ENCODE assay signal across 35 cellular contexts in the genomic region with DNA sequence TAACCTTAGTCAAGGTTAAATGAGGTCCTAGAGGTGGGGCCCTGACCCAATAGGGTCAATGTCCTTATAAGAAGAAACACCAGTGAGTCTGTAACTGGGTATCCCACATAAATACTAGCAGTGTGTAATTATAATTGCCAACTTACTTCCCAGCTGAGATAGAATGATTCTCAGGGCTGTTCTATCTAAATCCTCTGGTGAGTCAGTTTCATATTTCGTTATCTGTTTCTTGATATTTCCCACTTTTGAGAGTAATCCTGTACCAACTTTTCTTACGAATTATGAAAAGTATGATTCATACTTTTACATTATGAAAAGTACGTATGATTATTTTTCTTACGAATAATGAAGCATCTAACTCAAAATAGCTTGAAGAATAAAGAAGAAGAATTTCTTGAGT.
"Had no signal": no experiment of that assay in that cellular context is flagged by ENCODE, and none has a peak within 500 bp of the region (broad histone marks: within the 10 kb centered on the region; RNA-seq: fewer than 3 reads in every experiment).

No MANE protein-coding gene starts in this region.

- H3K27ac Mint-ChIP-seq: activated CD4-positive, alpha-beta memory T cell treated with anti-CD3 and anti-CD28 coated beads, Interleukin-2, amount 10 ng/mL, durations not matched to agents 7 days and 5 days; activated CD8-positive, alpha-beta memory T cell treated with anti-CD3 and anti-CD28 coated beads, Interleukin-2, amount 10 ng/mL, durations not matched to agents 7 days and 5 days; activated naive CD4-positive, alpha-beta T cell treated with anti-CD3 and anti-CD28 coated beads, Interleukin-2, amount 10 ng/mL, durations not matched to agents 7 days and 5 days; activated naive CD8-positive, alpha-beta T cell had no signal

- H3K27ac ChIP-seq: ascending aorta, body of pancreas, SJCRH30, SK-N-MC, WERI-Rb-1 had no signal

- H3K4me3 Mint-ChIP-seq: activated CD4-positive, alpha-beta memory T cell treated with anti-CD3 and anti-CD28 coated beads, Interleukin-2, amount 10 ng/mL, durations not matched to agents 7 days and 5 days; activated CD8-positive, alpha-beta memory T cell treated with anti-CD3 and anti-CD28 coated beads, Interleukin-2, amount 10 ng/mL, durations not matched to agents 7 days and 5 days; activated naive CD4-positive, alpha-beta T cell treated with anti-CD3 and anti-CD28 coated beads, Interleukin-2, amount 10 ng/mL, durations not matched to agents 7 days and 5 days; activated naive CD8-positive, alpha-beta T cell had no signal

- H3K27me3 Mint-ChIP-seq: activated CD4-positive, alpha-beta memory T cell treated with anti-CD3 and anti-CD28 coated beads, Interleukin-2, amount 10 ng/mL, durations not matched to agents 7 days and 5 days; activated CD8-positive, alpha-beta memory T cell treated with anti-CD3 and anti-CD28 coated beads, Interleukin-2, amount 10 ng/mL, durations not matched to agents 7 days and 5 days; activated naive CD4-positive, alpha-beta T cell treated with anti-CD3 and anti-CD28 coated beads, Interleukin-2, amount 10 ng/mL, durations not matched to agents 7 days and 5 days had no signal

- H3K36me3 ChIP-seq: ascending aorta, MG63, SJCRH30, WERI-Rb-1 had no signal

- H3K36me3 Mint-ChIP-seq: activated CD8-positive, alpha-beta memory T cell treated with anti-CD3 and anti-CD28 coated beads, Interleukin-2, amount 10 ng/mL, durations not matched to agents 7 days and 5 days; activated naive CD4-positive, alpha-beta T cell treated with anti-CD3 and anti-CD28 coated beads, Interleukin-2, amount 10 ng/mL, durations not matched to agents 7 days and 5 days; activated naive CD8-positive, alpha-beta T cell had no signal

- H3K9me3 ChIP-seq: ascending aorta, body of pancreas, MG63, SJCRH30 had no signal

- H3K27me3 ChIP-seq: ascending aorta, body of pancreas, MG63, SJCRH30 had no signal

- H3K4me1 ChIP-seq: ascending aorta, body of pancreas, SJCRH30 had no signal

- H3K4me3 ChIP-seq: ascending aorta, body of pancreas, MG63, SJCRH30, SK-N-MC had no signal

- ATAC-seq: activated CD8-positive, alpha-beta memory T cell treated with anti-CD3 and anti-CD28 coated beads, Interleukin-2, amount 10 ng/mL, durations not matched to agents 7 days and 5 days; body of pancreas; Panc1 had no signal

- DNase-seq: activated CD4-positive, alpha-beta memory T cell treated with anti-CD3 and anti-CD28 coated beads, Interleukin-2, amount 10 ng/mL, durations not matched to agents 7 days and 5 days; activated CD4-positive, alpha-beta T cell treated with anti-CD3 and anti-CD28 coated beads for 1 hour; activated CD4-positive, alpha-beta T cell treated with anti-CD3 and anti-CD28 coated beads for 48 hours; activated CD4-positive, CD25-positive, alpha-beta regulatory T cell; activated CD8-positive, alpha-beta memory T cell treated with anti-CD3 and anti-CD28 coated beads for 24 hours; activated CD8-positive, alpha-beta memory T cell treated with anti-CD3 and anti-CD28 coated beads, Interleukin-2, amount 10 ng/mL, durations not matched to agents 7 days and 5 days; activated CD8-positive, alpha-beta memory T cell treated with anti-CD3 and anti-CD28 coated beads, Interleukin-2, amount 50 U/mL, for 48 hours; activated effector memory CD4-positive, alpha-beta T cell treated with Interleukin-2 at 50 U/mL for 16 hours; activated naive CD4-positive, alpha-beta T cell treated with anti-CD3 and anti-CD28 coated beads, Interleukin-2, amount 10 ng/mL, durations not matched to agents 7 days and 5 days; activated T-cell treated with anti-CD3 and anti-CD28 coated beads, Interleukin-2, amount 50 U/mL, for 48 hours; amygdala; body of pancreas; central memory CD4-positive, alpha-beta T cell; Karpas-422; KBM-7; MG63; NCI-H1048; NCI-H1105 treated with DMSO at 0.1 percent for 48 hours; NCI-H146; NCI-H187; NCI-H2029 treated with DMSO at 0.1 percent for 48 hours; NCI-H2107; NCI-H2171; NCI-H446; NCI-H510A treated with DMSO at 0.1 percent for 48 hours; NCI-H526 treated with DMSO at 0.1 percent for 48 hours; NCI-H774; SHP77; SJCRH30; T1000; WERI-Rb-1 had no signal

- H3K4me1 Mint-ChIP-seq: activated CD4-positive, alpha-beta memory T cell treated with anti-CD3 and anti-CD28 coated beads, Interleukin-2, amount 10 ng/mL, durations not matched to agents 7 days and 5 days; activated CD8-positive, alpha-beta memory T cell treated with anti-CD3 and anti-CD28 coated beads, Interleukin-2, amount 10 ng/mL, durations not matched to agents 7 days and 5 days; activated naive CD4-positive, alpha-beta T cell treated with anti-CD3 and anti-CD28 coated beads, Interleukin-2, amount 10 ng/mL, durations not matched to agents 7 days and 5 days had no signal
